In genomic region chr7:131533566-131534561, GRCh38 we compare ENCODE assay signal across 23 cellular contexts. TPM values are rescaled to one million over a fixed set of nuclear protein-coding genes. Genes with fewer than 3 reads are reported as not detected.
DNase-seq lines count a peak whose midpoint lies in the region; ATAC-seq and TF ChIP-seq lines count a peak whose summit lies in the region.
"Had no signal": no experiment of that assay in that cellular context is flagged by ENCODE, and none has a peak within 500 bp of the region (broad histone marks: within the 10 kb centered on the region; RNA-seq: fewer than 3 reads in every experiment).

No MANE protein-coding gene starts in this region.

- H2BK120ac ChIP-seq in IMR-90 (ENCODE audit: low read depth, low read length) = no peak overlapping the region
- no peak overlapping the region for H2BK120ac ChIP-seq in mesendoderm (ENCODE audit: low read depth, low read length)

- peaks cover 3% of the 10 kb centered on the region; the same call in 1 of the 2 replicates for H3K27me3 ChIP-seq in IMR-90 (ENCODE audit: control insufficient read depth, insufficient read depth, low read length)
- H3K27me3 ChIP-seq in esophagus muscularis mucosa = no peaks in the 10 kb centered on the region
- no peaks in the 10 kb centered on the region for H3K27me3 ChIP-seq in mesendoderm (ENCODE audit: insufficient read depth, low read length, poor library complexity)
- H3K27me3 ChIP-seq in spleen (replicated peaks in 1 of 7) = no peaks in the 10 kb centered on the region
- H3K27me3 ChIP-seq: left lung, pancreas had no signal

- no peak overlapping the region for H3K18ac ChIP-seq in IMR-90 (ENCODE audit: low read depth, low read length)
- H3K18ac ChIP-seq in mesendoderm (ENCODE audit: low read length) = no peak overlapping the region

- intact Hi-C loops in IMR-90 (cut with micrococcal nuclease) = no loop called here
- intact Hi-C loops in esophagus muscularis mucosa (cut with DNase I) = no loop called here
- intact Hi-C loops in spleen (cut with DNase I; ENCODE audit: low total_unique reads) = no loop called here

- no peak for DNase-seq in IMR-90
- no peak for DNase-seq in esophagus muscularis mucosa (ENCODE audit: extremely low spot score)
- no peak for DNase-seq in mesendoderm
- DNase-seq in spleen = peak; percentile 59
- DNase-seq in NCI-H1930 (lab: John Stamatoyannopoulos, UW) = no peak
- no peak for DNase-seq in activated T-cell treated with anti-CD3 and anti-CD28 coated beads, Interleukin-2, amount 50 U/mL, for 48 hours
- DNase-seq in GM10266 (ENCODE audit: extremely low spot score) = no peak
- no peak for DNase-seq in AG08395 (ENCODE audit: low spot score)
- DNase-seq: activated CD4-positive, alpha-beta T cell treated with anti-CD3 and anti-CD28 coated beads, Interleukin-2, amount 50 U/mL, for 48 hours; activated naive CD4-positive, alpha-beta T cell treated with Interleukin-2 at 50 U/mL for 16 hours; CD4-positive, alpha-beta memory T cell; immature natural killer cell; left lung; MV-4-11; NCI-H1436; NCI-H446 treated with DMSO at 0.1 percent for 48 hours; stimulated activated CD4-positive, alpha-beta T cell treated with anti-CD3 and anti-CD28 coated beads, Interleukin-2, amount 100 ng/mL, for 24 hours; stimulated activated naive CD8-positive, alpha-beta T cell treated with anti-CD3 and anti-CD28 coated beads, Interleukin-15, Interleukin-2, amounts not matched to agents 100 U/mL and 50 U/mL, for 24 hours; T-helper 1 cell had no signal

- H4K8ac ChIP-seq in IMR-90 (ENCODE audit: low read depth in 2 of 2, low read length in 2 of 2) (no peak overlapping the region), mesendoderm (ENCODE audit: low read depth, low read length) (no peak overlapping the region)

- no peaks in the 10 kb centered on the region for H4K20me1 ChIP-seq in IMR-90 (ENCODE audit: insufficient read depth, low read length)

- ATAC-seq in IMR-90 (ENCODE audit: low read depth) = no peak
- ATAC-seq: activated CD4-positive, CD25-positive, alpha-beta regulatory T cell treated with anti-CD3 and anti-CD28 coated beads, Interleukin-2, amount 50 U/mL, for 24 hours; stimulated activated naive CD8-positive, alpha-beta T cell treated with anti-CD3 and anti-CD28 coated beads, Interleukin-15, Interleukin-2, amounts not matched to agents 100 U/mL and 50 U/mL, for 24 hours had no signal

- H2BK5ac ChIP-seq in IMR-90 (ENCODE audit: low read depth, low read length, poor library complexity, severe bottlenecking) = no peak overlapping the region
- H2BK5ac ChIP-seq in mesendoderm (ENCODE audit: low read length) = no peak overlapping the region

- H3K4ac ChIP-seq in IMR-90 (ENCODE audit: low read depth, low read length) (no peak overlapping the region), mesendoderm (ENCODE audit: low read depth, low read length) (no peak overlapping the region)

- H3K4me2 ChIP-seq in IMR-90 (ENCODE audit: low read depth, low read length) (no peak overlapping the region), mesendoderm (ENCODE audit: low read length) (no peak overlapping the region)

- TF ChIP-seq POLR2A in IMR-90 (IDR thresholded peaks at IDR 0.05; ENCODE audit: low read depth, low read length) (no peak), esophagus muscularis mucosa (IDR thresholded peaks at IDR 0.05; ENCODE audit: low read depth) (no peak), spleen (IDR thresholded peaks at IDR 0.05) (no peak)

- H3K79me2 ChIP-seq in mesendoderm (ENCODE audit: control insufficient read depth, insufficient read depth, low read length) = peaks cover 88% of the 10 kb centered on the region

- H3K9ac ChIP-seq in IMR-90 (ENCODE audit: low read depth, low read length) (no peak overlapping the region), mesendoderm (ENCODE audit: low read length) (no peak overlapping the region)

- no peak overlapping the region for H2AK9ac ChIP-seq in IMR-90 (replicated peaks; ENCODE audit: low read depth, low read length, poor library complexity)

- H4K91ac ChIP-seq in IMR-90 (ENCODE audit: insufficient read depth, low read depth, low read length) = no peak overlapping the region

- dilution Hi-C loops in IMR-90 (cut with HindIII; ENCODE audit: low sequenced_read_pairs, unreplicated experiment) = no loop called here

- no peak for TF ChIP-seq EP300 in esophagus muscularis mucosa (IDR thresholded peaks at IDR 0.05)

- 100% methylated on average over 1 of the region's 15 CpGs; no CpG with 5 or more reads in 1 of the 2 experiments for WGBS in IMR-90 (ENCODE audit: extremely low coverage in 2 of 2, insufficient read length in 1 of 2), 2 experiments
- WGBS in esophagus muscularis mucosa = 88% methylated on average over 14 of the region's 15 CpGs
- no CpG with 5 or more reads among the region's 15 CpGs for WGBS in mesendoderm (ENCODE audit: extremely low coverage, insufficient coverage, low lambda C conversion rate)
- WGBS in spleen, 5 donors = 77 to 88% (median 86%) methylated on average over 12 to 15 of the region's 15 CpGs

- H3K27ac ChIP-seq in IMR-90 (ENCODE audit: insufficient read depth, low read length) (no peak overlapping the region), esophagus muscularis mucosa (replicated peaks in 1 of 4) (peak overlapping the region; percentile 5 to 60 (median 48)), mesendoderm (ENCODE audit: low read depth, low read length) (peak overlapping the region; percentile 1), spleen (peak overlapping the region in 3 of 8 donors; percentile 31 to 58 (median 47))
- H3K27ac ChIP-seq: RWPE1, SK-N-MC had no signal

- H2AK5ac ChIP-seq in IMR-90 (ENCODE audit: low read depth, low read length) (no peak overlapping the region), mesendoderm (ENCODE audit: low read length) (no peak overlapping the region)

- H2BK15ac ChIP-seq in IMR-90 (ENCODE audit: low read depth, low read length) (no peak overlapping the region), mesendoderm (replicated peaks; ENCODE audit: low read depth) (no peak overlapping the region)

- BruUV-seq in IMR-90 (replicated peaks; lab: Mats Ljungman, UMichigan) = no TSS peak

- H3K14ac ChIP-seq in IMR-90 (replicated peaks; ENCODE audit: low read depth, low read length) = no peak overlapping the region

- H2AFZ ChIP-seq in IMR-90 (replicated peaks; ENCODE audit: low read length, poor library complexity) = peak overlapping the region; percentile 51

- no peak for TF ChIP-seq RAD21 in IMR-90 (IDR thresholded peaks at IDR 0.05; ENCODE audit: low read length)

- H3K9me1 ChIP-seq in IMR-90 (ENCODE audit: insufficient read depth, low read length) = peaks cover 11% of the 10 kb centered on the region

- CTCF ChIA-PET in IMR-90 (lab: Yijun Ruan, JAX) = no interaction called here

- POLR2A ChIA-PET in IMR-90 (lab: Charles Lee; ENCODE audit: unreplicated experiment) = interaction anchor here (0.6 kb wide), 1 partner anchor 435 kb away, joined by 3 read pairs; no protein-coding TSS in a partner anchor

- H3K23ac ChIP-seq in IMR-90 (ENCODE audit: low read depth, low read length) (no peak overlapping the region), mesendoderm (ENCODE audit: low read length) (no peak overlapping the region)

- H3K56ac ChIP-seq in IMR-90 (ENCODE audit: extremely low read depth, insufficient read depth, low read length) (no peak overlapping the region), mesendoderm (ENCODE audit: low read length) (no peak overlapping the region)

- no peak for TF ChIP-seq CTCF in IMR-90 (conservative IDR thresholded peaks at IDR 0.05; ENCODE audit: low read depth, low read length)
- TF ChIP-seq CTCF in esophagus muscularis mucosa (IDR thresholded peaks at IDR 0.05) = no peak
- no peak for TF ChIP-seq CTCF in spleen (IDR thresholded peaks at IDR 0.05 in 8 of 11, conservative IDR thresholded peaks at IDR 0.05 in 3 of 11)
- no peak for TF ChIP-seq CTCF in GM10266 (IDR thresholded peaks at IDR 0.05; ENCODE audit: control insufficient read depth, insufficient read depth, low read depth, missing control alignments)

- no peak overlapping the region for H2BK20ac ChIP-seq in IMR-90 (ENCODE audit: low read depth, low read length)

- H3K9me3 ChIP-seq in IMR-90 (ENCODE audit: control insufficient read depth, insufficient read depth, low read length) = no peaks in the 10 kb centered on the region
- H3K9me3 ChIP-seq in esophagus muscularis mucosa = no peaks in the 10 kb centered on the region
- H3K9me3 ChIP-seq in spleen = no peaks in the 10 kb centered on the region
- H3K9me3 ChIP-seq: left lung, pancreas had no signal

- H3K79me1 ChIP-seq in IMR-90 (ENCODE audit: low read depth in 1 of 2, low read length in 2 of 2) (peaks cover 3 to 12% of the 10 kb centered on the region in 2 experiments; a peak in 3 of 4 replicates), mesendoderm (ENCODE audit: low read length) (peaks cover 3% of the 10 kb centered on the region)

- H3K4me1 ChIP-seq in IMR-90 (ENCODE audit: control insufficient read depth, insufficient read depth, low read length) = peaks cover 8% of the 10 kb centered on the region
- H3K4me1 ChIP-seq in esophagus muscularis mucosa = peaks cover 5 to 60% (median 13%) of the 10 kb centered on the region in 4 donors
- peaks cover 14% of the 10 kb centered on the region for H3K4me1 ChIP-seq in mesendoderm (ENCODE audit: control insufficient read depth, low read depth, low read length)
- peaks cover 0 to 15% (median 6%) of the 10 kb centered on the region in 6 donors for H3K4me1 ChIP-seq in spleen

- no peak overlapping the region for H4K5ac ChIP-seq in IMR-90 (ENCODE audit: low read depth, low read length)
- no peak overlapping the region for H4K5ac ChIP-seq in mesendoderm (ENCODE audit: low read length)

- no peaks in the 10 kb centered on the region for H3K36me3 ChIP-seq in IMR-90 (ENCODE audit: control insufficient read depth, insufficient read depth, low read length)
- H3K36me3 ChIP-seq in esophagus muscularis mucosa = no peaks in the 10 kb centered on the region
- H3K36me3 ChIP-seq in mesendoderm (ENCODE audit: control insufficient read depth, insufficient read depth, low read length) = peaks cover 2% of the 10 kb centered on the region
- no peaks in the 10 kb centered on the region for H3K36me3 ChIP-seq in spleen
- H3K36me3 ChIP-seq: left lung, pancreas had no signal

- in situ Hi-C loops in IMR-90 (cut with MboI; ENCODE audit: low sequenced_read_pairs) = no loop called here

- H3K4me3 ChIP-seq in IMR-90 (ENCODE audit: insufficient read depth, low read depth, low read length) (no peak overlapping the region), esophagus muscularis mucosa (no peak overlapping the region), mesendoderm (ENCODE audit: low read length) (no peak overlapping the region), spleen (no peak overlapping the region)
- H3K4me3 ChIP-seq: left lung, pancreas, SK-N-MC had no signal

RNA-seq across cellular contexts. Expression of gene PODXL, which starts 22.6 kb away (rescaled TPM):
- total RNA-seq in IMR-90 (2012; rRNA removed) = 1.3 and 1.4 TPM in 2 replicates
- 3.8 and 4.2 TPM in 2 replicates for polyA plus RNA-seq in IMR-90 (2012; rRNA removed)
- polyA plus RNA-seq in IMR-90 (2012; cell fraction: cytosol; rRNA removed) = 1.9 and 2.1 TPM in 2 replicates
- 6.7 and 7.8 TPM in 2 replicates for polyA plus RNA-seq in IMR-90 (2012; cell fraction: nucleus; rRNA removed; ENCODE audit: low replicate concordance)
- total RNA-seq in esophagus muscularis mucosa = 10 to 100 TPM; 24.5 to 40.3 (median 31.3) TPM
- 242 TPM for polyA plus RNA-seq in mesendoderm (2013, experiment 1 of 2)
- polyA plus RNA-seq in mesendoderm (2013, experiment 2 of 2) = 262 TPM
- total RNA-seq in spleen = 10 to 100 TPM; 12.8 to 27.5 (median 18.7) TPM
- polyA plus RNA-seq in spleen = 1 to 10 TPM; 1.9 to 5.0 (median 2.9) TPM
